17 cellular contexts compared by ENCODE assay signal in genomic region chr19:46892252-46893179, GRCh38. TPM values are rescaled to one million over a fixed set of nuclear protein-coding genes. Genes with fewer than 3 reads are reported as not detected.
DNase-seq lines count a peak whose midpoint lies in the region; ATAC-seq and TF ChIP-seq lines count a peak whose summit lies in the region.
"Had no signal": no experiment of that assay in that cellular context is flagged by ENCODE, and none has a peak within 500 bp of the region (broad histone marks: within the 10 kb centered on the region; RNA-seq: fewer than 3 reads in every experiment).

No MANE protein-coding gene starts in this region.

- POLR2A ChIA-PET in HEK293 (lab: Yijun Ruan, JAX): interaction anchor here (1.1 kb wide), 1 partner anchor 998 kb away, joined by 3 read pairs; no protein-coding TSS in a partner anchor

- DNase-seq in GM06990 (ENCODE audit: extremely low read depth, insufficient read length): peak; percentile 46
- DNase-seq in osteocyte (ENCODE audit: extremely low spot score, unreplicated experiment): peak; percentile 13
- no peak for DNase-seq in NCI-H774 (lab: John Stamatoyannopoulos, UW)
- DNase-seq in WERI-Rb-1: no peak
- DNase-seq: activated CD4-positive, CD25-positive, alpha-beta regulatory T cell; glutamatergic neuron; MM.1S; naive thymus-derived CD4-positive, alpha-beta T cell; NCI-H2081 had no signal

- no peak for ATAC-seq in GM21423 (IDR thresholded peaks at IDR 0.05; ENCODE audit: unreplicated experiment)
- ATAC-seq: naive thymus-derived CD4-positive, alpha-beta T cell; Right ventricle myocardium inferior had no signal

- H3K4me3 Mint-ChIP-seq in osteocyte (ENCODE audit: unreplicated experiment): no peak overlapping the region
- H3K4me3 Mint-ChIP-seq: activated T-helper 1 cell treated with anti-CD3 and anti-CD28 coated beads, Interleukin-12 subunit alpha, Interleukin-12 subunit beta, Interleukin-2, Interleukin-4 antibody, amounts not matched to agents 30 ng/mL and 10 ng/mL and 1 ng/mL, durations not matched to agents 14 hours and 24 hours and 36 hours had no signal

- TF ChIP-seq CTCF in GM06990 (IDR thresholded peaks at IDR 0.05; ENCODE audit: insufficient read depth, low read length, poor library complexity, severe bottlenecking) (no peak), HEK293 (tag by site-specific recombination; IDR thresholded peaks at IDR 0.05) (no peak), SU-DHL-6 (IDR thresholded peaks at IDR 0.05; ENCODE audit: insufficient read depth, low read length, poor library complexity, severe bottlenecking) (no peak), osteocyte (IDR thresholded peaks at IDR 0.05) (no peak), WERI-Rb-1 (IDR thresholded peaks at IDR 0.05; ENCODE audit: low read depth, low read length) (no peak)

- H3K4me3 ChIP-seq in GM06990 (replicated peaks; ENCODE audit: low read depth, low read length) (no peak overlapping the region), HEK293 (ENCODE audit: low read depth, low read length) (no peak overlapping the region), SU-DHL-6 (ENCODE audit: insufficient read depth, low read length, poor library complexity, severe bottlenecking) (no peak overlapping the region), WERI-Rb-1 (ENCODE audit: low read depth, low read length) (no peak overlapping the region)
- H3K4me3 ChIP-seq: lung, smooth muscle cell had no signal

- no peaks in the 10 kb centered on the region for H3K27me3 ChIP-seq in GM06990 (replicated peaks; ENCODE audit: control insufficient read depth, insufficient read depth, low read length)
- H3K27me3 ChIP-seq in SU-DHL-6 (ENCODE audit: low read length): no peaks in the 10 kb centered on the region
- no peaks in the 10 kb centered on the region for H3K27me3 ChIP-seq in WERI-Rb-1 (ENCODE audit: insufficient read depth, low read depth, severe bottlenecking)

- peaks cover 30% of the 10 kb centered on the region for H3F3A ChIP-seq in SU-DHL-6 (ENCODE audit: insufficient read depth)

- H2AFZ ChIP-seq in SU-DHL-6 (ENCODE audit: low read depth, low read length, severe bottlenecking): no peak overlapping the region

- peaks cover 22% of the 10 kb centered on the region for H3K4me1 ChIP-seq in HEK293 (ENCODE audit: control insufficient read depth, insufficient read depth, low read length)

- CTCF ChIA-PET in HEK293 (lab: Yijun Ruan, JAX): interaction anchor here (0.5 to 0.6 kb wide), 3 partner anchors 52 to 188 kb away, joined by 3 to 7 read pairs (median 4); no protein-coding TSS in a partner anchor

- H4K20me1 ChIP-seq in SU-DHL-6 (ENCODE audit: low read depth, low read length): peaks cover 17% of the 10 kb centered on the region; the same call in 1 of the 2 replicates

- H3K9me3 ChIP-seq in HEK293 (ENCODE audit: control insufficient read depth, insufficient read depth, low read depth, low read length) (no peaks in the 10 kb centered on the region; the same call in 1 of the 2 replicates), SU-DHL-6 (ENCODE audit: insufficient read depth, low read length) (no peaks in the 10 kb centered on the region), WERI-Rb-1 (ENCODE audit: severe bottlenecking) (no peaks in the 10 kb centered on the region)

- H3K27ac Mint-ChIP-seq in osteocyte (ENCODE audit: unreplicated experiment): peak overlapping the region; percentile 97
- H3K27ac Mint-ChIP-seq: activated T-helper 1 cell treated with anti-CD3 and anti-CD28 coated beads, Interleukin-12 subunit alpha, Interleukin-12 subunit beta, Interleukin-2, Interleukin-4 antibody, amounts not matched to agents 30 ng/mL and 10 ng/mL and 1 ng/mL, durations not matched to agents 14 hours and 24 hours and 36 hours had no signal

- H3K4me1 Mint-ChIP-seq in osteocyte (ENCODE audit: unreplicated experiment): peaks cover 59% of the 10 kb centered on the region

- peaks cover 6% of the 10 kb centered on the region for H3K36me3 Mint-ChIP-seq in osteocyte (ENCODE audit: unreplicated experiment)

- no peaks in the 10 kb centered on the region for H3K9me2 ChIP-seq in SU-DHL-6 (replicated peaks; ENCODE audit: insufficient read depth, low read length)

- peak overlapping the region; percentile 28 for H3K4me2 ChIP-seq in SU-DHL-6 (ENCODE audit: low read depth, low read length, poor library complexity, severe bottlenecking)
- H3K4me2 ChIP-seq: smooth muscle cell had no signal

- no peaks in the 10 kb centered on the region for H3K9me3 Mint-ChIP-seq in osteocyte (ENCODE audit: unreplicated experiment)
- H3K9me3 Mint-ChIP-seq: activated T-helper 1 cell treated with anti-CD3 and anti-CD28 coated beads, Interleukin-12 subunit alpha, Interleukin-12 subunit beta, Interleukin-2, Interleukin-4 antibody, amounts not matched to agents 30 ng/mL and 10 ng/mL and 1 ng/mL, durations not matched to agents 14 hours and 24 hours and 36 hours; naive thymus-derived CD4-positive, alpha-beta T cell had no signal

- H3K79me2 ChIP-seq in SU-DHL-6 (ENCODE audit: insufficient read depth, low read length): peaks cover 76% of the 10 kb centered on the region

- H3K27ac ChIP-seq in HEK293 (ENCODE audit: extremely low read depth, low read depth, low read length) (no peak overlapping the region), SU-DHL-6 (ENCODE audit: low read depth, low read length) (peak overlapping the region; percentile 5; the same call in 1 of the 2 replicates), WERI-Rb-1 (no peak overlapping the region)
- H3K27ac ChIP-seq: C4-2B had no signal

- H3K36me3 ChIP-seq in GM06990 (ENCODE audit: control insufficient read depth, insufficient read depth, low read length) (no peaks in the 10 kb centered on the region), HEK293 (ENCODE audit: control insufficient read depth in 2 of 2, insufficient read depth in 1 of 2, low read length in 2 of 2) (no peaks in the 10 kb centered on the region; a peak in 1 of 3 replicates), SU-DHL-6 (ENCODE audit: low read length) (no peaks in the 10 kb centered on the region), WERI-Rb-1 (no peaks in the 10 kb centered on the region)

- no peak overlapping the region for H3K9ac ChIP-seq in SU-DHL-6 (ENCODE audit: low read length)

- H3K27me3 Mint-ChIP-seq in osteocyte (ENCODE audit: unreplicated experiment): no peaks in the 10 kb centered on the region
- H3K27me3 Mint-ChIP-seq: naive thymus-derived CD4-positive, alpha-beta T cell had no signal

TF ChIP-seq in HEK293, 187 proteins besides CTCF, POLR2A, EP300 and RAD21:
- TF ChIP-seq SCRT2 (tag by site-specific recombination; IDR thresholded peaks at IDR 0.05): peak; percentile 75
- no peak for TF ChIP-seq YY2 (tag by site-specific recombination; IDR thresholded peaks at IDR 0.05)
- no peak for TF ChIP-seq ZNF837 (tag by site-specific recombination; IDR thresholded peaks at IDR 0.05)
- no peak for TF ChIP-seq ZNF76 (tag by site-specific recombination; IDR thresholded peaks at IDR 0.05; ENCODE audit: borderline replicate concordance, low read depth)
- TF ChIP-seq ZNF664 (tag by site-specific recombination; IDR thresholded peaks at IDR 0.05): peak; percentile 43; the same call in 1 of the 2 replicates
- TF ChIP-seq SCRT1 (tag by site-specific recombination; IDR thresholded peaks at IDR 0.05; ENCODE audit: borderline replicate concordance): peak; percentile 83
- TF ChIP-seq ZNF692 (tag by site-specific recombination; IDR thresholded peaks at IDR 0.05): no peak
- TF ChIP-seq ZNF362 (tag by site-specific recombination; IDR thresholded peaks at IDR 0.05): peak; percentile 86

RNA-seq across cellular contexts. Expression of gene ARHGAP35, which starts 31.7 kb away (rescaled TPM):
- total RNA-seq in osteocyte: 107 and 113 TPM in 2 replicates

RNA-seq across cellular contexts. Expression of gene AP2S1, which starts 41.9 kb away (rescaled TPM):
- 226 and 229 TPM in 2 replicates for total RNA-seq in osteocyte

Comparison
In these comparisons a context has a peak if more than half of its experiments do, and no peak if none do; other contexts are left out.
1. DNase-seq: peak in GM06990 (single experiment) and osteocyte (single experiment); none in NCI-H774 (single experiment) and WERI-Rb-1 (single experiment).